In genomic region chr14:88518592-88519512, GRCh38 we compare ENCODE assay signal across 15 cellular contexts. TPM values are rescaled to one million over a fixed set of nuclear protein-coding genes. Genes with fewer than 3 reads are reported as not detected.
DNase-seq lines count a peak whose midpoint lies in the region; ATAC-seq, FAIRE-seq and TF ChIP-seq lines count a peak whose summit lies in the region.
"Had no signal": no experiment of that assay in that cellular context is flagged by ENCODE, and none has a peak within 500 bp of the region (broad histone marks: within the 10 kb centered on the region; RNA-seq: fewer than 3 reads in every experiment).

No MANE protein-coding gene starts in this region.

- in situ Hi-C loops in K562 (cut with MboI) = no loop called here

- no peak overlapping the region for H2AFZ ChIP-seq in K562 (ENCODE audit: low read depth, low read length)

- FAIRE-seq in K562 (lab: Jason Lieb, UNC) = no peak

- no peak for TF ChIP-seq EP300 in K562 (IDR thresholded peaks at IDR 0.05; ENCODE audit: low read length)

- DNase-seq in AG04449 (ENCODE audit: low read depth, low spot score) (peak; percentile 40), K562 (ENCODE audit: extremely low read depth in 1 of 4, low spot score in 3 of 4) (no peak), glutamatergic neuron (no peak), Kasumi-1 (lab: John Stamatoyannopoulos, UW) (no peak), UCSD-AML1 (lab: John Stamatoyannopoulos, UW; ENCODE audit: unreplicated experiment) (no peak)
- no peak for DNase-seq in stimulated activated naive CD8-positive, alpha-beta T cell treated with anti-CD3 and anti-CD28 coated beads, Interleukin-15, Interleukin-2, amounts not matched to agents 100 U/mL and 50 U/mL, for 24 hours
- DNase-seq: esophagus squamous epithelium, left cardiac atrium, natural killer cell, NCI-H2029 had no signal

- H3K36me3 ChIP-seq in K562 (ENCODE audit: control insufficient read depth, insufficient read depth, low read length) = no peaks in the 10 kb centered on the region
- H3K36me3 ChIP-seq: BLaER1 had no signal

- no peaks in the 10 kb centered on the region for H3K9me3 ChIP-seq in K562 (replicated peaks; ENCODE audit: control insufficient read depth, insufficient read depth, low read depth, low read length)
- H3K9me3 ChIP-seq: BLaER1, esophagus squamous epithelium had no signal

- no peaks in the 10 kb centered on the region for H3K27me3 Mint-ChIP-seq in glutamatergic neuron (ENCODE audit: unreplicated experiment)

- POLR2A ChIA-PET in AG04449 (lab: Yijun Ruan, JAX) = no interaction called here
- POLR2A ChIA-PET in K562 (lab: Yijun Ruan, JAX) = interaction anchor here (0.8 kb wide), 1 partner anchor 33 kb away, joined by 3 read pairs; no protein-coding TSS in a partner anchor

- no peak overlapping the region for H3K27ac ChIP-seq in K562 (ENCODE audit: extremely low read depth, low read depth, low read length)
- H3K27ac ChIP-seq: BLaER1, esophagus squamous epithelium had no signal

- H3K36me3 Mint-ChIP-seq in glutamatergic neuron (ENCODE audit: unreplicated experiment) = peaks cover 9% of the 10 kb centered on the region
- H3K36me3 Mint-ChIP-seq: natural killer cell had no signal

- H3K9me3 Mint-ChIP-seq in glutamatergic neuron (ENCODE audit: unreplicated experiment) = no peaks in the 10 kb centered on the region
- H3K9me3 Mint-ChIP-seq: activated T-helper 2 cell treated with anti-CD3 and anti-CD28 coated beads, Interferon-gamma antibody, Interleukin-2, Interleukin-4, amounts not matched to agents 10 μg/mL and 5 μg/mL and 100 μg/mL, durations not matched to agents 14 hours and 24 hours and 36 hours; central memory CD8-positive, alpha-beta T cell; natural killer cell had no signal

- peak; percentile 39 for ATAC-seq in HG02798 (IDR thresholded peaks at IDR 0.05; ENCODE audit: poor library complexity, unreplicated experiment)
- ATAC-seq in K562 = no peak
- no peak for ATAC-seq in stimulated activated naive CD8-positive, alpha-beta T cell treated with anti-CD3 and anti-CD28 coated beads, Interleukin-15, Interleukin-2, amounts not matched to agents 100 U/mL and 50 U/mL, for 24 hours
- no peak for ATAC-seq in HG02884 (IDR thresholded peaks at IDR 0.05; ENCODE audit: unreplicated experiment)
- ATAC-seq: left cardiac atrium, natural killer cell had no signal

- H3K4me1 ChIP-seq in K562 (replicated peaks in 1 of 2; ENCODE audit: control insufficient read depth in 2 of 2, insufficient read depth in 2 of 2, low read length in 2 of 2) = no peaks in the 10 kb centered on the region
- H3K4me1 ChIP-seq: BLaER1 had no signal

- 13% methylated on average over 5 of the region's 5 CpGs for WGBS in K562 (ENCODE audit: insufficient coverage, low coverage, missing lambda C conversion rate)

- TF ChIP-seq CTCF in AG04449 (IDR thresholded peaks at IDR 0.05; ENCODE audit: insufficient read depth, low read length, missing control alignments) = no peak
- TF ChIP-seq CTCF in K562 (IDR thresholded peaks at IDR 0.05 in 2 of 3, conservative IDR thresholded peaks at IDR 0.05 in 1 of 3; ENCODE audit: insufficient read depth in 2 of 3, low read depth in 1 of 3, low read length in 3 of 3) = no peak
- TF ChIP-seq CTCF in glutamatergic neuron (IDR thresholded peaks at IDR 0.05; ENCODE audit: partially characterized antibody, unreplicated experiment) = no peak

- no peak overlapping the region for H3K4me3 Mint-ChIP-seq in glutamatergic neuron (ENCODE audit: unreplicated experiment)
- H3K4me3 Mint-ChIP-seq: central memory CD8-positive, alpha-beta T cell; natural killer cell had no signal

- H3K27me3 ChIP-seq in K562 (ENCODE audit: control insufficient read depth in 2 of 2, insufficient read depth in 2 of 2, low read length in 2 of 2) = no peaks in the 10 kb centered on the region
- H3K27me3 ChIP-seq: BLaER1, esophagus squamous epithelium had no signal

- H3K4me1 Mint-ChIP-seq in glutamatergic neuron (ENCODE audit: low read depth, unreplicated experiment) = peaks cover 4% of the 10 kb centered on the region

- no peaks in the 10 kb centered on the region for H3K79me2 ChIP-seq in K562 (ENCODE audit: control insufficient read depth, insufficient read depth, low read length)

- H3K9me1 ChIP-seq in K562 (ENCODE audit: control insufficient read depth, insufficient read depth, low read length) = no peaks in the 10 kb centered on the region

- CTCF ChIA-PET in AG04449 (lab: Yijun Ruan, JAX) = no interaction called here
- CTCF ChIA-PET in K562 (lab: Yijun Ruan, JAX; ENCODE audit: low intra/inter-chr PET ratio) = no interaction called here

- no peak overlapping the region for H3K4me3 ChIP-seq in AG04449 (ENCODE audit: low read depth, low read length)
- H3K4me3 ChIP-seq in K562 = no peak overlapping the region
- H3K4me3 ChIP-seq: BLaER1, esophagus squamous epithelium had no signal

- TF ChIP-seq POLR2A in K562 (conservative IDR thresholded peaks at IDR 0.05) = no peak

- H3K27ac Mint-ChIP-seq in glutamatergic neuron (ENCODE audit: unreplicated experiment) = peak overlapping the region; percentile 90
- H3K27ac Mint-ChIP-seq: activated T-helper 2 cell treated with anti-CD3 and anti-CD28 coated beads, Interferon-gamma antibody, Interleukin-2, Interleukin-4, amounts not matched to agents 10 μg/mL and 5 μg/mL and 100 μg/mL, durations not matched to agents 14 hours and 24 hours and 36 hours; natural killer cell had no signal

- no TSS peak for BruUV-seq in K562 (replicated peaks; lab: Mats Ljungman, UMichigan)

- no peak for TF ChIP-seq RAD21 in K562 (CRISPR knock-in tag; conservative IDR thresholded peaks at IDR 0.05 in 1 of 2, IDR thresholded peaks at IDR 0.05 in 1 of 2)

- no peak overlapping the region for H3K9ac ChIP-seq in K562 (ENCODE audit: insufficient read depth in 1 of 2, low read depth in 2 of 2, low read length in 2 of 2)
- H3K9ac ChIP-seq: BLaER1 had no signal

- H4K20me1 ChIP-seq in K562 (replicated peaks; ENCODE audit: control insufficient read depth, insufficient read depth, low read length) = no peaks in the 10 kb centered on the region
- H4K20me1 ChIP-seq: BLaER1 had no signal

- H3K4me2 ChIP-seq in K562 (ENCODE audit: insufficient read depth, low read length) = no peak overlapping the region
- H3K4me2 ChIP-seq: BLaER1 had no signal

- intact Hi-C loops in K562 (cut with micrococcal nuclease) = no loop called here

TF ChIP-seq in K562, 482 proteins besides CTCF, POLR2A, EP300 and RAD21 (continues in another document):
- no peak for TF ChIP-seq NKRF (IDR thresholded peaks at IDR 0.05; ENCODE audit: borderline replicate concordance)
- TF ChIP-seq C11orf30 (IDR thresholded peaks at IDR 0.05; ENCODE audit: low read depth) = peak; percentile 39; the same call in 1 of the 2 replicates

RNA-seq across cellular contexts. Expression of gene PTPN21, which starts 36.0 kb away (rescaled TPM):
- total RNA-seq in K562 (2011; cell fraction: chromatin; rRNA removed; ENCODE audit: low replicate concordance) = 3.2 and 3.4 TPM in 2 replicates
- total RNA-seq in K562 (2011; cell fraction: nucleolus; rRNA removed) = 1.3 and 1.7 TPM in 2 replicates
- 2.1 and 2.6 TPM in 2 replicates for total RNA-seq in K562 (2011; cell fraction: nucleoplasm; rRNA removed)
- total RNA-seq in K562 (2014; rRNA removed) (1.3 and 1.6 TPM in 2 replicates), K562 (2014; rRNA removed; fragmentation: Illumina TruSeq; extraction: Trizol) (0.45 and 0.55 TPM in 2 replicates), K562 (2015; rRNA removed; fragmentation: Illumina TruSeq; extraction: Trizol) (0.60 and 0.94 TPM in 2 replicates), K562 (2021) (1.9 and 2.2 TPM in 2 replicates), glutamatergic neuron (ENCODE audit: unreplicated experiment) (63.0 TPM)
- polyA plus RNA-seq in K562 (2011; rRNA removed) (0.79 and 1.2 TPM in 2 replicates), K562 (2014; fragmentation: Illumina TruSeq; extraction: Trizol) (1.1 and 1.2 TPM in 2 replicates), K562 (2014; fragmentation: Nextera tagmentation; extraction: Ambion mirVana) (under 1 TPM; 0.06 to 0.22 TPM), K562 (2014; rRNA removed) (0.62 and 1.6 TPM in 2 replicates)
- polyA plus RNA-seq in K562 (2011; cell fraction: cytosol; rRNA removed) = 0.62 and 0.64 TPM in 2 replicates
- 3.7 and 4.2 TPM in 2 replicates for polyA plus RNA-seq in K562 (2011; cell fraction: nucleus; rRNA removed)
- polyA plus RNA-seq in K562 (2012) = 0.48 and 0.87 TPM in 2 replicates
- polyA minus RNA-seq in K562 (2011; rRNA and poly(A)+ RNA removed) = 1.4 and 2.2 TPM in 2 replicates
- 0.29 and 1.0 TPM in 2 replicates for polyA minus RNA-seq in K562 (2011; cell fraction: cytosol; rRNA and poly(A)+ RNA removed)
- polyA minus RNA-seq in K562 (2011; cell fraction: nucleus; rRNA and poly(A)+ RNA removed) = 1.2 and 2.9 TPM in 2 replicates

RNA-seq across cellular contexts. Expression of gene ZC3H14, which starts 44.0 kb away (rescaled TPM):
- total RNA-seq in K562 (2011; cell fraction: chromatin; rRNA removed; ENCODE audit: low replicate concordance) = 59.5 and 89.2 TPM in 2 replicates
- total RNA-seq in K562 (2011; cell fraction: nucleolus; rRNA removed) = 21.0 and 25.5 TPM in 2 replicates
- 28.9 and 29.3 TPM in 2 replicates for total RNA-seq in K562 (2011; cell fraction: nucleoplasm; rRNA removed)
- total RNA-seq in K562 (2014; rRNA removed) (38.0 and 40.4 TPM in 2 replicates), K562 (2014; rRNA removed; fragmentation: Illumina TruSeq; extraction: Trizol) (51.0 and 55.0 TPM in 2 replicates), K562 (2015; rRNA removed; fragmentation: Illumina TruSeq; extraction: Trizol) (57.0 and 63.3 TPM in 2 replicates), K562 (2021) (38.4 and 45.3 TPM in 2 replicates), glutamatergic neuron (ENCODE audit: unreplicated experiment) (59.6 TPM)
- polyA plus RNA-seq in K562 (2011; rRNA removed) (108 and 109 TPM in 2 replicates), K562 (2014; fragmentation: Illumina TruSeq; extraction: Trizol) (59.7 and 71.8 TPM in 2 replicates), K562 (2014; fragmentation: Nextera tagmentation; extraction: Ambion mirVana) (10 to 100 TPM; 21.1 to 31.1 TPM), K562 (2014; rRNA removed) (30.9 and 37.3 TPM in 2 replicates)
- 51.7 and 58.2 TPM in 2 replicates for polyA plus RNA-seq in K562 (2011; cell fraction: cytosol; rRNA removed)
- polyA plus RNA-seq in K562 (2011; cell fraction: nucleus; rRNA removed) = 95.6 and 117 TPM in 2 replicates
- 29.8 and 38.9 TPM in 2 replicates for polyA plus RNA-seq in K562 (2012)
- 137 and 139 TPM in 2 replicates for polyA minus RNA-seq in K562 (2011; rRNA and poly(A)+ RNA removed)
- polyA minus RNA-seq in K562 (2011; cell fraction: cytosol; rRNA and poly(A)+ RNA removed) = 39.8 and 46.9 TPM in 2 replicates
- 11.4 and 27.1 TPM in 2 replicates for polyA minus RNA-seq in K562 (2011; cell fraction: nucleus; rRNA and poly(A)+ RNA removed)

Comparison
In these comparisons a context has a peak if more than half of its experiments do, and no peak if none do; other contexts are left out.
1. RNA of gene PTPN21, which starts 36.0 kb away (total RNA-seq): 63.0 TPM in glutamatergic neuron (single experiment); 0.45 to 3.4 TPM in K562; every median in the first group is over 10 times any median in the second.